Comparison of ENCODE assay signal across 7 cellular contexts in the genomic region with DNA sequence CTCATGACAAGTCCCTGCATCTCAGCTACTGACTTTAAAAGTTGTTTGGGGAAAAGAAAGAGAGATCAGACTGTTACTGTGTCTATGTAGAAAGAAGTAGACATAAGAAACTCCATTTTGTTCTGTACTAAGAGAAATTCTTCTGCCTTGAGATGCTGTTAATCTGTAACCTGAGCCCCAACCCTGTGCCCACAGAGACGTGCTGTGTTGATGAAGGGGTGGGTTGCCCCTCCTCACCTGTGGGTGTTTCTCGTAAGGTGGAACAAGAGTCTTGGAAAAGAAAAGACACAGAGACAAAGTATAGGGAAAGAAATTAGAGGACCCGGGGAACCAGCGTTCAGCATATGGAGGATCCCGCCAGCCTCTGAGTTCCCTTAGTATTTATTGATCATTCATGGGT. TPM values are rescaled to one million over a fixed set of nuclear protein-coding genes. Genes with fewer than 3 reads are reported as not detected.
DNase-seq lines count a peak whose midpoint lies in the region; TF ChIP-seq lines count a peak whose summit lies in the region.
"Not testable (repeated sequence)": the region's sequence is repeated elsewhere in the genome, so short reads cannot be mapped to it uniquely, and the experiment has no call there.

No MANE protein-coding gene starts in this region.

- H2BK120ac ChIP-seq in H9 (ENCODE audit: low read depth, low read length, poor library complexity, severe bottlenecking): not testable (repeated sequence)
- H2BK120ac ChIP-seq in mesendoderm (ENCODE audit: low read depth, low read length): peak overlapping the region; percentile 94

- H3K27ac ChIP-seq in H9 (ENCODE audit: insufficient read length, low read depth, low read length) (peak overlapping the region; percentile 94), HUES64 (ENCODE audit: low read depth, low read length) (peak overlapping the region; percentile 95), WERI-Rb-1 (peak overlapping the region; percentile 58), iPS-20b (ENCODE audit: low read length) (peak overlapping the region; percentile 90), mesendoderm (ENCODE audit: low read depth, low read length) (peak overlapping the region; percentile 83)
- H3K27ac ChIP-seq in endodermal cell (ENCODE audit: low read depth, low read length): not testable (repeated sequence)

- not testable (repeated sequence) for H4K8ac ChIP-seq in H9 (replicated peaks; ENCODE audit: insufficient read length, low read depth, low read length); mesendoderm (ENCODE audit: low read depth, low read length)

- not testable (repeated sequence) for H2BK12ac ChIP-seq in H9 (ENCODE audit: insufficient read length, low read depth, low read length)

- H3K27me3 ChIP-seq in H9 (ENCODE audit: insufficient read depth, low read length); HUES64 (ENCODE audit: insufficient read depth, low read length); WERI-Rb-1 (ENCODE audit: insufficient read depth, low read depth, severe bottlenecking); endodermal cell (ENCODE audit: control insufficient read depth, insufficient read depth, low read length, poor library complexity, severe bottlenecking); iPS-15b (ENCODE audit: control insufficient read depth, insufficient read depth, low read length); iPS-20b (ENCODE audit: insufficient read depth, low read length); mesendoderm (ENCODE audit: insufficient read depth, low read length, poor library complexity): not testable (repeated sequence)

- not testable (repeated sequence) for H3K56ac ChIP-seq in H9 (ENCODE audit: insufficient read length, low read depth, low read length); mesendoderm (ENCODE audit: low read length)

- H3K27ac Mint-ChIP-seq in H9: peak overlapping the region in 2 of 3 experiments; percentile 98 to 99; a peak in 4 of 7 replicates
- H3K27ac Mint-ChIP-seq in endodermal cell: peak overlapping the region; percentile 74

- H3K36me3 Mint-ChIP-seq in H9 (ENCODE audit: insufficient read depth in 1 of 3, low read depth in 3 of 3): peaks cover 40 to 51% (median 41%) of the 10 kb centered on the region in 3 experiments
- H3K36me3 Mint-ChIP-seq in endodermal cell (ENCODE audit: low read depth): peaks cover 30% of the 10 kb centered on the region

- H3K9ac ChIP-seq in H9 (ENCODE audit: extremely low read depth, insufficient read length, low read length) (peak overlapping the region; percentile 5), HUES64 (ENCODE audit: low read depth, low read length) (peak overlapping the region; percentile 72), iPS-15b (ENCODE audit: low read depth, low read length) (peak overlapping the region; percentile 81), iPS-20b (ENCODE audit: low read depth, low read length) (peak overlapping the region; percentile 83)
- H3K9ac ChIP-seq in endodermal cell (ENCODE audit: extremely low read depth, low read length, poor library complexity, severe bottlenecking); mesendoderm (ENCODE audit: low read length): not testable (repeated sequence)

- H3K4me3 Mint-ChIP-seq in H9: peak overlapping the region; percentile 42 to 98; a peak in 3 of 5 replicates
- not testable (repeated sequence) for H3K4me3 Mint-ChIP-seq in endodermal cell

- H3K4me3 ChIP-seq in HUES64 (ENCODE audit: low read length) (peak overlapping the region; percentile 32), endodermal cell (ENCODE audit: low read length) (peak overlapping the region; percentile 68), iPS-15b (ENCODE audit: low read depth, low read length) (peak overlapping the region; percentile 54), iPS-20b (ENCODE audit: low read length) (peak overlapping the region; percentile 68)
- not testable (repeated sequence) for H3K4me3 ChIP-seq in WERI-Rb-1 (ENCODE audit: low read depth, low read length); mesendoderm (ENCODE audit: low read length)

- not testable (repeated sequence) for TF ChIP-seq CTCF in H9 (conservative IDR thresholded peaks at IDR 0.05); WERI-Rb-1 (IDR thresholded peaks at IDR 0.05; ENCODE audit: low read depth, low read length); endodermal cell (conservative IDR thresholded peaks at IDR 0.05)

- H3K79me2 ChIP-seq in H9 (ENCODE audit: insufficient read depth, low read length): peaks cover 18% of the 10 kb centered on the region
- H3K79me2 ChIP-seq in mesendoderm (ENCODE audit: control insufficient read depth, insufficient read depth, low read length): peaks cover 18% of the 10 kb centered on the region

- not testable (repeated sequence) for H2BK15ac ChIP-seq in H9 (ENCODE audit: low read depth, low read length); mesendoderm (replicated peaks; ENCODE audit: low read depth)

- peak overlapping the region; percentile 58 for H2BK5ac ChIP-seq in H9 (ENCODE audit: insufficient read length, low read length)
- H2BK5ac ChIP-seq in mesendoderm (ENCODE audit: low read length): peak overlapping the region; percentile 91

- not testable (repeated sequence) for H3K36me3 ChIP-seq in HUES64 (ENCODE audit: insufficient read depth, low read length); WERI-Rb-1; endodermal cell (ENCODE audit: control insufficient read depth, insufficient read depth, low read length); iPS-15b (ENCODE audit: control insufficient read depth, insufficient read depth, low read length); iPS-20b (ENCODE audit: insufficient read depth, low read depth, low read length); mesendoderm (ENCODE audit: control insufficient read depth, insufficient read depth, low read length)

- H3K9me3 Mint-ChIP-seq in H9 (peaks cover 53 to 84% of the 10 kb centered on the region in 2 experiments), endodermal cell (peaks cover 96% of the 10 kb centered on the region)

- H3K9me3 ChIP-seq in H9 (ENCODE audit: control insufficient read depth, low read depth, low read length) (peaks cover 21% of the 10 kb centered on the region), HUES64 (ENCODE audit: insufficient read depth, low read depth, low read length) (peaks cover 29% of the 10 kb centered on the region), endodermal cell (ENCODE audit: control insufficient read depth, low read length) (peaks cover 80% of the 10 kb centered on the region), iPS-15b (ENCODE audit: control insufficient read depth, insufficient read depth, low read length) (peaks cover 16% of the 10 kb centered on the region), iPS-20b (ENCODE audit: insufficient read depth, low read depth, low read length) (peaks cover 38% of the 10 kb centered on the region)
- not testable (repeated sequence) for H3K9me3 ChIP-seq in WERI-Rb-1 (ENCODE audit: severe bottlenecking)

- H4K20me1 ChIP-seq in H9 (ENCODE audit: control insufficient read depth, insufficient read depth, insufficient read length): not testable (repeated sequence)

- not testable (repeated sequence) for H3K14ac ChIP-seq in H9 (ENCODE audit: insufficient read depth, low read length)

- not testable (repeated sequence) for H3K23ac ChIP-seq in H9 (ENCODE audit: insufficient read length, low read depth, low read length); mesendoderm (ENCODE audit: low read length)

- H3T11ph ChIP-seq in H9 (ENCODE audit: low read length): not testable (repeated sequence)

- H4K91ac ChIP-seq in H9 (ENCODE audit: insufficient read length, low read depth, low read length): not testable (repeated sequence)

- H3K27me3 Mint-ChIP-seq in H9 (ENCODE audit: low read depth); endodermal cell (ENCODE audit: insufficient read depth): not testable (repeated sequence)

- H3K4ac ChIP-seq in H9 (ENCODE audit: low read depth, low read length): not testable (repeated sequence)
- peak overlapping the region; percentile 98 for H3K4ac ChIP-seq in mesendoderm (ENCODE audit: low read depth, low read length)

- H2AFZ ChIP-seq in H9 (ENCODE audit: low read length): not testable (repeated sequence)

- not testable (repeated sequence) for H2BK20ac ChIP-seq in H9 (ENCODE audit: low read depth, low read length, poor library complexity, severe bottlenecking)

- peaks cover 50 to 55% of the 10 kb centered on the region in 2 experiments for H3K4me1 Mint-ChIP-seq in H9
- peaks cover 16% of the 10 kb centered on the region for H3K4me1 Mint-ChIP-seq in endodermal cell

- H3K4me2 ChIP-seq in H9 (ENCODE audit: insufficient read depth, insufficient read length, low read length): peak overlapping the region; percentile 51
- not testable (repeated sequence) for H3K4me2 ChIP-seq in mesendoderm (ENCODE audit: low read length)

- peak overlapping the region; percentile 10 for H4K5ac ChIP-seq in H9 (ENCODE audit: insufficient read length, low read depth, low read length)
- H4K5ac ChIP-seq in mesendoderm (ENCODE audit: low read length): not testable (repeated sequence)

- H3K23me2 ChIP-seq in H9 (ENCODE audit: insufficient read length, low read depth, low read length, poor library complexity, severe bottlenecking): peaks cover 20% of the 10 kb centered on the region

- H3K18ac ChIP-seq in H9 (ENCODE audit: insufficient read length, low read depth, low read length): not testable (repeated sequence)
- peak overlapping the region; percentile 80 for H3K18ac ChIP-seq in mesendoderm (ENCODE audit: low read length)

- H3K4me1 ChIP-seq in H9 (ENCODE audit: insufficient read depth, low read length): peaks cover 12% of the 10 kb centered on the region; the same call in 1 of the 2 replicates
- H3K4me1 ChIP-seq in HUES64 (ENCODE audit: insufficient read depth, low read length): peaks cover 32% of the 10 kb centered on the region
- not testable (repeated sequence) for H3K4me1 ChIP-seq in endodermal cell (ENCODE audit: control insufficient read depth, insufficient read depth, low read length); mesendoderm (ENCODE audit: control insufficient read depth, low read depth, low read length)
- H3K4me1 ChIP-seq in iPS-15b (ENCODE audit: control insufficient read depth, insufficient read depth, low read length): peaks cover 19% of the 10 kb centered on the region
- peaks cover 19% of the 10 kb centered on the region for H3K4me1 ChIP-seq in iPS-20b (ENCODE audit: insufficient read depth, low read length)

- H2AK5ac ChIP-seq in H9 (ENCODE audit: insufficient read length, low read length); mesendoderm (ENCODE audit: low read length): not testable (repeated sequence)

- no CpG with 5 or more reads among the region's 5 CpGs for WGBS in H9 (ENCODE audit: extremely low coverage, insufficient read length, low lambda C conversion rate)
- 87% methylated on average over 4 of the region's 5 CpGs for WGBS in HUES64
- 67% methylated on average over 5 of the region's 5 CpGs; no CpG with 5 or more reads in 1 of the 2 experiments for WGBS in endodermal cell (ENCODE audit: insufficient coverage in 1 of 2, insufficient read length in 1 of 2), 2 experiments
- no CpG with 5 or more reads among the region's 5 CpGs for WGBS in mesendoderm (ENCODE audit: extremely low coverage, insufficient coverage, low lambda C conversion rate)

- H3K79me1 ChIP-seq in H9 (ENCODE audit: insufficient read depth, low read depth, low read length, poor library complexity, severe bottlenecking); mesendoderm (ENCODE audit: low read length): not testable (repeated sequence)

- DNase-seq in H9, WERI-Rb-1, endodermal cell, mesendoderm: not testable (repeated sequence)

RNA-seq across cellular contexts. Expression of a gene that starts 3.2 kb away (rescaled TPM):
- 147 and 148 TPM in 2 replicates for total RNA-seq in H9 (2021)
- polyA plus RNA-seq in HUES64 (2013, experiment 1 of 2): 33.2 TPM
- polyA plus RNA-seq in HUES64 (2013, experiment 2 of 2): 35.7 TPM
- total RNA-seq in endodermal cell: 10 to 100 TPM; 61.0 to 69.3 TPM
- polyA plus RNA-seq in endodermal cell (2013, experiment 1 of 2): 24.6 TPM
- polyA plus RNA-seq in endodermal cell (2013, experiment 2 of 2): 21.7 TPM
- 74.3 TPM for polyA plus RNA-seq in mesendoderm (2013, experiment 1 of 2)
- 75.9 TPM for polyA plus RNA-seq in mesendoderm (2013, experiment 2 of 2)

RNA-seq across cellular contexts. Expression of a gene that starts 19.3 kb away (rescaled TPM):
- 20.6 and 22.8 TPM in 2 replicates for total RNA-seq in H9 (2021)
- 8.4 TPM for polyA plus RNA-seq in HUES64 (2013, experiment 1 of 2)
- 10.8 TPM for polyA plus RNA-seq in HUES64 (2013, experiment 2 of 2)
- 10 to 100 TPM; 17.5 to 22.5 TPM for total RNA-seq in endodermal cell
- 6.6 TPM for polyA plus RNA-seq in endodermal cell (2013, experiment 1 of 2)
- polyA plus RNA-seq in endodermal cell (2013, experiment 2 of 2): 5.7 TPM
- 8.3 TPM for polyA plus RNA-seq in mesendoderm (2013, experiment 1 of 2)
- polyA plus RNA-seq in mesendoderm (2013, experiment 2 of 2): 8.0 TPM

RNA-seq across cellular contexts. Expression of a gene that starts 20.2 kb away (rescaled TPM):
- total RNA-seq in H9 (2021): 39.4 and 42.1 TPM in 2 replicates
- 8.8 TPM for polyA plus RNA-seq in HUES64 (2013, experiment 1 of 2)
- 10.1 TPM for polyA plus RNA-seq in HUES64 (2013, experiment 2 of 2)
- 10 to 100 TPM; 25.8 to 31.1 TPM for total RNA-seq in endodermal cell
- 16.8 TPM for polyA plus RNA-seq in endodermal cell (2013, experiment 1 of 2)
- 14.0 TPM for polyA plus RNA-seq in endodermal cell (2013, experiment 2 of 2)
- polyA plus RNA-seq in mesendoderm (2013, experiment 1 of 2): 13.3 TPM
- 12.7 TPM for polyA plus RNA-seq in mesendoderm (2013, experiment 2 of 2)
